14 cellular contexts compared by ENCODE assay signal in genomic region chr5:141945511-141946024, GRCh38. TPM values are rescaled to one million over a fixed set of nuclear protein-coding genes. Genes with fewer than 3 reads are reported as not detected.
DNase-seq lines count a peak whose midpoint lies in the region; ATAC-seq and TF ChIP-seq lines count a peak whose summit lies in the region.
"Had no signal": no experiment of that assay in that cellular context is flagged by ENCODE, and none has a peak within 500 bp of the region (broad histone marks: within the 10 kb centered on the region; RNA-seq: fewer than 3 reads in every experiment).

No MANE protein-coding gene starts in this region.

- intact Hi-C loops in Right ventricle myocardium inferior (cut with DNase I), result no loop called here
- intact Hi-C loops in cardiac septum (cut with DNase I), result no loop called here

- no peaks in the 10 kb centered on the region for H3K27me3 Mint-ChIP-seq in glutamatergic neuron (ENCODE audit: unreplicated experiment)
- peaks cover 0 to 4% (median 0%) of the 10 kb centered on the region in 3 donors for H3K27me3 Mint-ChIP-seq in immature natural killer cell (ENCODE audit: low read depth in 3 of 3)

- H3K4me1 Mint-ChIP-seq in glutamatergic neuron (ENCODE audit: low read depth, unreplicated experiment) (peaks cover 39% of the 10 kb centered on the region), immature natural killer cell (peaks cover 28 to 33% of the 10 kb centered on the region in 2 donors)

- DNase-seq in Right ventricle myocardium inferior (ENCODE audit: missing footprints) (peak; percentile 72), cardiac septum (ENCODE audit: low spot score) (no peak), glutamatergic neuron (peak; percentile 26), lung microvascular endothelial cell (ENCODE audit: low read depth in 2 of 2) (peak; percentile 34 to 50), immature natural killer cell (no peak)
- DNase-seq in activated CD4-positive, alpha-beta T cell treated with anti-CD3 and anti-CD28 coated beads for 48 hours, result no peak
- DNase-seq in activated CD4-positive, CD25-positive, alpha-beta regulatory T cell treated with anti-CD3 and anti-CD28 coated beads, Interleukin-2, amount 50 U/mL, for 72 hours, result no peak
- DNase-seq: activated CD4-positive, CD25-positive, alpha-beta regulatory T cell; Caco-2; effector memory CD4-positive, alpha-beta T cell; NCI-H187; SIG-M5; thyroid gland had no signal

- H3K9me3 Mint-ChIP-seq in glutamatergic neuron (ENCODE audit: unreplicated experiment) (no peaks in the 10 kb centered on the region), immature natural killer cell (no peaks in the 10 kb centered on the region)

- ATAC-seq in Right ventricle myocardium inferior (peak; percentile 56), GM21381 (IDR thresholded peaks at IDR 0.05; ENCODE audit: unreplicated experiment) (no peak)

- TF ChIP-seq CTCF in glutamatergic neuron (IDR thresholded peaks at IDR 0.05; ENCODE audit: partially characterized antibody, unreplicated experiment), result no peak

- H3K27ac Mint-ChIP-seq in glutamatergic neuron (ENCODE audit: unreplicated experiment) (peak overlapping the region; percentile 62), immature natural killer cell (no peak overlapping the region)

- no peak overlapping the region for H3K4me3 Mint-ChIP-seq in glutamatergic neuron (ENCODE audit: unreplicated experiment)
- no peak overlapping the region for H3K4me3 Mint-ChIP-seq in immature natural killer cell

- no peaks in the 10 kb centered on the region for H3K36me3 Mint-ChIP-seq in glutamatergic neuron (ENCODE audit: unreplicated experiment)
- H3K36me3 Mint-ChIP-seq in immature natural killer cell, result no peaks in the 10 kb centered on the region

RNA-seq across cellular contexts. Expression of gene PCDH12, which starts 12.4 kb away (rescaled TPM):
- 10.4 TPM for total RNA-seq in Right ventricle myocardium inferior
- 4.9 TPM for total RNA-seq in cardiac septum
- 1.7 TPM for total RNA-seq in glutamatergic neuron (ENCODE audit: unreplicated experiment)
- total RNA-seq in lung microvascular endothelial cell, result 12.7 and 22.2 TPM in 2 replicates
- under 1 TPM in 2 of 3 donors, not detected in 1; 0.17 to 0.18 TPM for polyA plus RNA-seq in immature natural killer cell
- total RNA-seq: Caco-2 had no signal

RNA-seq across cellular contexts. Expression of gene DELE1, which starts 21.9 kb away (rescaled TPM):
- 94.4 TPM for total RNA-seq in Right ventricle myocardium inferior
- 115 TPM for total RNA-seq in cardiac septum
- 108 TPM for total RNA-seq in glutamatergic neuron (ENCODE audit: unreplicated experiment)
- total RNA-seq in lung microvascular endothelial cell, result 46.4 and 53.2 TPM in 2 replicates
- polyA plus RNA-seq in immature natural killer cell, result 10 to 100 TPM; 38.2 to 47.1 (median 44.7) TPM

RNA-seq across cellular contexts. Expression of gene RNF14, which starts 23.3 kb away (rescaled TPM):
- 98.0 TPM for total RNA-seq in Right ventricle myocardium inferior
- 104 TPM for total RNA-seq in cardiac septum
- 60.8 TPM for total RNA-seq in glutamatergic neuron (ENCODE audit: unreplicated experiment)
- total RNA-seq in lung microvascular endothelial cell, result 37.3 and 46.6 TPM in 2 replicates
- polyA plus RNA-seq in immature natural killer cell, result 10 to 100 TPM; 58.9 to 86.6 (median 70.9) TPM

Comparison
In these comparisons a context has a peak if more than half of its experiments do, and no peak if none do; other contexts are left out.
1. DNase-seq: peak in Right ventricle myocardium inferior (single experiment), glutamatergic neuron (single experiment) and lung microvascular endothelial cell (2 of 2); none in cardiac septum (single experiment), activated CD4-positive, alpha-beta T cell treated with anti-CD3 and anti-CD28 coated beads for 48 hours (single experiment), activated CD4-positive, CD25-positive, alpha-beta regulatory T cell treated with anti-CD3 and anti-CD28 coated beads, Interleukin-2, amount 50 U/mL, for 72 hours (single experiment) and immature natural killer cell (0 of 3).